Comparison of ENCODE assay signal across 17 cellular contexts in genomic region chr13:74730556-74731331, GRCh38.
"Had no signal": no experiment of that assay in that cellular context is flagged by ENCODE, and none has a peak within 500 bp of the region (broad histone marks: within the 10 kb centered on the region; RNA-seq: fewer than 3 reads in every experiment).

No MANE protein-coding gene starts in this region.

- H3K4me1 Mint-ChIP-seq: activated naive CD4-positive, alpha-beta T cell treated with anti-CD3 and anti-CD28 coated beads, Interleukin-2, amount 10 ng/mL, durations not matched to agents 7 days and 5 days had no signal

- H3K27me3 Mint-ChIP-seq: activated CD4-positive, alpha-beta memory T cell treated with anti-CD3 and anti-CD28 coated beads for 36 hours; dendritic cell treated with granulocyte-macrophage colony-stimulating factor and Interleukin-4, amounts not matched to agents 40 ng/mL and 50 ng/mL, for 4 days; progenitor cell of endocrine pancreas had no signal

- H3K27me3 ChIP-seq: esophagus muscularis mucosa, gastroesophageal sphincter, tibial artery had no signal

- H3K27ac ChIP-seq: esophagus muscularis mucosa, gastroesophageal sphincter, tibial artery had no signal

- H3K4me3 Mint-ChIP-seq: activated CD4-positive, alpha-beta memory T cell treated with anti-CD3 and anti-CD28 coated beads for 36 hours; activated naive CD4-positive, alpha-beta T cell treated with anti-CD3 and anti-CD28 coated beads, Interleukin-2, amount 10 ng/mL, durations not matched to agents 7 days and 5 days; dendritic cell treated with granulocyte-macrophage colony-stimulating factor and Interleukin-4, amounts not matched to agents 40 ng/mL and 50 ng/mL, for 4 days; natural killer cell treated with Interleukin-12 subunit alpha and Interleukin-12 subunit beta and Interleukin-15 and Interleukin-18, amount 100 ng/mL, for 72 hours had no signal

- FAIRE-seq: keratinocyte had no signal

- DNase-seq: activated CD4-positive, alpha-beta memory T cell treated with anti-CD3 and anti-CD28 coated beads for 36 hours; activated CD4-positive, alpha-beta T cell treated with anti-CD3 and anti-CD28 coated beads for 48 hours; activated naive CD4-positive, alpha-beta T cell treated with anti-CD3 and anti-CD28 coated beads, Interleukin-2, amount 10 ng/mL, durations not matched to agents 7 days and 5 days; activated T-cell treated with anti-CD3 and anti-CD28 coated beads, Interleukin-2, amount 50 U/mL, for 48 hours; caudate nucleus; effector memory CD4-positive, alpha-beta T cell; left colon; stimulated activated CD4-positive, alpha-beta T cell treated with anti-CD3 and anti-CD28 coated beads, Interleukin-4, amount 100 ng/mL, for 4 hours; stimulated activated naive CD8-positive, alpha-beta T cell treated with anti-CD3 and anti-CD28 coated beads, Interleukin-15, Interleukin-2, amounts not matched to agents 100 U/mL and 50 U/mL, for 24 hours; substantia nigra; tibial artery had no signal

- H3K4me3 ChIP-seq: esophagus muscularis mucosa, gastroesophageal sphincter, tibial artery had no signal

- H3K36me3 ChIP-seq: esophagus muscularis mucosa, gastroesophageal sphincter, tibial artery had no signal

- H3K9me3 ChIP-seq: esophagus muscularis mucosa, gastroesophageal sphincter, tibial artery had no signal

- H3K9me3 Mint-ChIP-seq: activated CD4-positive, alpha-beta memory T cell treated with anti-CD3 and anti-CD28 coated beads for 36 hours; activated naive CD4-positive, alpha-beta T cell treated with anti-CD3 and anti-CD28 coated beads, Interleukin-2, amount 10 ng/mL, durations not matched to agents 7 days and 5 days; natural killer cell treated with Interleukin-12 subunit alpha and Interleukin-12 subunit beta and Interleukin-15 and Interleukin-18, amount 100 ng/mL, for 72 hours had no signal

- ATAC-seq: gastroesophageal sphincter; left colon; natural killer cell treated with Interleukin-12 subunit alpha and Interleukin-12 subunit beta and Interleukin-15 and Interleukin-18, amount 100 ng/mL, for 72 hours; stimulated activated naive CD8-positive, alpha-beta T cell treated with anti-CD3 and anti-CD28 coated beads, Interleukin-15, Interleukin-2, amounts not matched to agents 100 U/mL and 50 U/mL, for 24 hours had no signal

- H3K36me3 Mint-ChIP-seq: activated CD4-positive, alpha-beta memory T cell treated with anti-CD3 and anti-CD28 coated beads for 36 hours; activated naive CD4-positive, alpha-beta T cell treated with anti-CD3 and anti-CD28 coated beads, Interleukin-2, amount 10 ng/mL, durations not matched to agents 7 days and 5 days; natural killer cell treated with Interleukin-12 subunit alpha and Interleukin-12 subunit beta and Interleukin-15 and Interleukin-18, amount 100 ng/mL, for 72 hours had no signal

- H3K27ac Mint-ChIP-seq: activated CD4-positive, alpha-beta memory T cell treated with anti-CD3 and anti-CD28 coated beads for 36 hours; activated naive CD4-positive, alpha-beta T cell treated with anti-CD3 and anti-CD28 coated beads, Interleukin-2, amount 10 ng/mL, durations not matched to agents 7 days and 5 days; dendritic cell treated with granulocyte-macrophage colony-stimulating factor and Interleukin-4, amounts not matched to agents 40 ng/mL and 50 ng/mL, for 4 days; natural killer cell treated with Interleukin-12 subunit alpha and Interleukin-12 subunit beta and Interleukin-15 and Interleukin-18, amount 100 ng/mL, for 72 hours; progenitor cell of endocrine pancreas had no signal

- H3K4me1 ChIP-seq: gastroesophageal sphincter, tibial artery had no signal
